Comparison of ENCODE assay signal across 2 cellular contexts in the genomic region with DNA sequence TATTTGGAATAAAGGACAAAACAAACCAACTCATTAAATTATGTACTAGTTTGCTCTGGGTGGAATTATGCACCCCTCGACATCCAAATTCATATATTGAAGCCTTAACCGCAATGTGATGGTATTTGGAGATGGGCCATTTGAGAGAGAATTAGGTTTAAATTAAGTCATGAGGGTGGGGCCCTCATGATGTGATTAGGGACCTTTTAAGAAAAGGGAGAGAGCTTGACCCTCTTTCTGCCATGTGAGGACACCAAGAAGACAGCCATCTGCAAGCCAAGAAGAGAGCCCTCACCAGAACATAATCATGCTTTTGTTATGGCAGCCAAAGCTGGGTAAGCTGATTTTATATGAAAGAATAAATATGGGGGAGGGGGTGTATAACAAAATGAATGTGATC.
TF ChIP-seq lines count a peak whose summit lies in the region.

No MANE protein-coding gene starts in this region.

TF ChIP-seq in SK-N-SH, 30 proteins besides CTCF, POLR2A, EP300 and RAD21 (continued from another document):
- TF ChIP-seq, protein P1, sequence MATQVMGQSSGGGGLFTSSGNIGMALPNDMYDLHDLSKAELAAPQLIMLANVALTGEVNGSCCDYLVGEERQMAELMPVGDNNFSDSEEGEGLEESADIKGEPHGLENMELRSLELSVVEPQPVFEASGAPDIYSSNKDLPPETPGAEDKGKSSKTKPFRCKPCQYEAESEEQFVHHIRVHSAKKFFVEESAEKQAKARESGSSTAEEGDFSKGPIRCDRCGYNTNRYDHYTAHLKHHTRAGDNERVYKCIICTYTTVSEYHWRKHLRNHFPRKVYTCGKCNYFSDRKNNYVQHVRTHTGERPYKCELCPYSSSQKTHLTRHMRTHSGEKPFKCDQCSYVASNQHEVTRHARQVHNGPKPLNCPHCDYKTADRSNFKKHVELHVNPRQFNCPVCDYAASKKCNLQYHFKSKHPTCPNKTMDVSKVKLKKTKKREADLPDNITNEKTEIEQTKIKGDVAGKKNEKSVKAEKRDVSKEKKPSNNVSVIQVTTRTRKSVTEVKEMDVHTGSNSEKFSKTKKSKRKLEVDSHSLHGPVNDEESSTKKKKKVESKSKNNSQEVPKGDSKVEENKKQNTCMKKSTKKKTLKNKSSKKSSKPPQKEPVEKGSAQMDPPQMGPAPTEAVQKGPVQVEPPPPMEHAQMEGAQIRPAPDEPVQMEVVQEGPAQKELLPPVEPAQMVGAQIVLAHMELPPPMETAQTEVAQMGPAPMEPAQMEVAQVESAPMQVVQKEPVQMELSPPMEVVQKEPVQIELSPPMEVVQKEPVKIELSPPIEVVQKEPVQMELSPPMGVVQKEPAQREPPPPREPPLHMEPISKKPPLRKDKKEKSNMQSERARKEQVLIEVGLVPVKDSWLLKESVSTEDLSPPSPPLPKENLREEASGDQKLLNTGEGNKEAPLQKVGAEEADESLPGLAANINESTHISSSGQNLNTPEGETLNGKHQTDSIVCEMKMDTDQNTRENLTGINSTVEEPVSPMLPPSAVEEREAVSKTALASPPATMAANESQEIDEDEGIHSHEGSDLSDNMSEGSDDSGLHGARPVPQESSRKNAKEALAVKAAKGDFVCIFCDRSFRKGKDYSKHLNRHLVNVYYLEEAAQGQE (IDR thresholded peaks at IDR 0.05; ENCODE audit: low read depth, low read length): no peak

TF ChIP-seq in SK-N-SH treated with all-trans-retinoic acid at 6 μM for 48 hours, 23 proteins besides CTCF, POLR2A, EP300 and RAD21 (continued from another document):
- TF ChIP-seq, protein P2, sequence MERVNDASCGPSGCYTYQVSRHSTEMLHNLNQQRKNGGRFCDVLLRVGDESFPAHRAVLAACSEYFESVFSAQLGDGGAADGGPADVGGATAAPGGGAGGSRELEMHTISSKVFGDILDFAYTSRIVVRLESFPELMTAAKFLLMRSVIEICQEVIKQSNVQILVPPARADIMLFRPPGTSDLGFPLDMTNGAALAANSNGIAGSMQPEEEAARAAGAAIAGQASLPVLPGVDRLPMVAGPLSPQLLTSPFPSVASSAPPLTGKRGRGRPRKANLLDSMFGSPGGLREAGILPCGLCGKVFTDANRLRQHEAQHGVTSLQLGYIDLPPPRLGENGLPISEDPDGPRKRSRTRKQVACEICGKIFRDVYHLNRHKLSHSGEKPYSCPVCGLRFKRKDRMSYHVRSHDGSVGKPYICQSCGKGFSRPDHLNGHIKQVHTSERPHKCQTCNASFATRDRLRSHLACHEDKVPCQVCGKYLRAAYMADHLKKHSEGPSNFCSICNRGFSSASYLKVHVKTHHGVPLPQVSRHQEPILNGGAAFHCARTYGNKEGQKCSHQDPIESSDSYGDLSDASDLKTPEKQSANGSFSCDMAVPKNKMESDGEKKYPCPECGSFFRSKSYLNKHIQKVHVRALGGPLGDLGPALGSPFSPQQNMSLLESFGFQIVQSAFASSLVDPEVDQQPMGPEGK (CRISPR knock-in tag; IDR thresholded peaks at IDR 0.05; ENCODE audit: borderline replicate concordance): no peak
- TF ChIP-seq GLIS3 (CRISPR knock-in tag; IDR thresholded peaks at IDR 0.05): no peak
- no peak for TF ChIP-seq ZNF565 (CRISPR knock-in tag; conservative IDR thresholded peaks at IDR 0.05; ENCODE audit: low read depth)
- TF ChIP-seq ZFP30 (CRISPR knock-in tag; IDR thresholded peaks at IDR 0.05): no peak
- no peak for TF ChIP-seq TCF4 (CRISPR knock-in tag; IDR thresholded peaks at IDR 0.05; ENCODE audit: borderline replicate concordance)
- no peak for TF ChIP-seq ZC3H10 (CRISPR knock-in tag; IDR thresholded peaks at IDR 0.05)
- no peak for TF ChIP-seq CSDC2 (CRISPR knock-in tag; IDR thresholded peaks at IDR 0.05)
- TF ChIP-seq, protein P3, sequence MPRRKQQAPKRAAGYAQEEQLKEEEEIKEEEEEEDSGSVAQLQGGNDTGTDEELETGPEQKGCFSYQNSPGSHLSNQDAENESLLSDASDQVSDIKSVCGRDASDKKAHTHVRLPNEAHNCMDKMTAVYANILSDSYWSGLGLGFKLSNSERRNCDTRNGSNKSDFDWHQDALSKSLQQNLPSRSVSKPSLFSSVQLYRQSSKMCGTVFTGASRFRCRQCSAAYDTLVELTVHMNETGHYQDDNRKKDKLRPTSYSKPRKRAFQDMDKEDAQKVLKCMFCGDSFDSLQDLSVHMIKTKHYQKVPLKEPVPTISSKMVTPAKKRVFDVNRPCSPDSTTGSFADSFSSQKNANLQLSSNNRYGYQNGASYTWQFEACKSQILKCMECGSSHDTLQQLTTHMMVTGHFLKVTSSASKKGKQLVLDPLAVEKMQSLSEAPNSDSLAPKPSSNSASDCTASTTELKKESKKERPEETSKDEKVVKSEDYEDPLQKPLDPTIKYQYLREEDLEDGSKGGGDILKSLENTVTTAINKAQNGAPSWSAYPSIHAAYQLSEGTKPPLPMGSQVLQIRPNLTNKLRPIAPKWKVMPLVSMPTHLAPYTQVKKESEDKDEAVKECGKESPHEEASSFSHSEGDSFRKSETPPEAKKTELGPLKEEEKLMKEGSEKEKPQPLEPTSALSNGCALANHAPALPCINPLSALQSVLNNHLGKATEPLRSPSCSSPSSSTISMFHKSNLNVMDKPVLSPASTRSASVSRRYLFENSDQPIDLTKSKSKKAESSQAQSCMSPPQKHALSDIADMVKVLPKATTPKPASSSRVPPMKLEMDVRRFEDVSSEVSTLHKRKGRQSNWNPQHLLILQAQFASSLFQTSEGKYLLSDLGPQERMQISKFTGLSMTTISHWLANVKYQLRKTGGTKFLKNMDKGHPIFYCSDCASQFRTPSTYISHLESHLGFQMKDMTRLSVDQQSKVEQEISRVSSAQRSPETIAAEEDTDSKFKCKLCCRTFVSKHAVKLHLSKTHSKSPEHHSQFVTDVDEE (CRISPR knock-in tag; IDR thresholded peaks at IDR 0.05): no peak
- TF ChIP-seq ESRRG (CRISPR knock-in tag; IDR thresholded peaks at IDR 0.05): no peak
- TF ChIP-seq BACH2 (CRISPR knock-in tag; IDR thresholded peaks at IDR 0.05; ENCODE audit: borderline replicate concordance): no peak
- no peak for TF ChIP-seq ARNTL (CRISPR knock-in tag; IDR thresholded peaks at IDR 0.05; ENCODE audit: borderline replicate concordance, low read depth)
- TF ChIP-seq, protein P4, sequence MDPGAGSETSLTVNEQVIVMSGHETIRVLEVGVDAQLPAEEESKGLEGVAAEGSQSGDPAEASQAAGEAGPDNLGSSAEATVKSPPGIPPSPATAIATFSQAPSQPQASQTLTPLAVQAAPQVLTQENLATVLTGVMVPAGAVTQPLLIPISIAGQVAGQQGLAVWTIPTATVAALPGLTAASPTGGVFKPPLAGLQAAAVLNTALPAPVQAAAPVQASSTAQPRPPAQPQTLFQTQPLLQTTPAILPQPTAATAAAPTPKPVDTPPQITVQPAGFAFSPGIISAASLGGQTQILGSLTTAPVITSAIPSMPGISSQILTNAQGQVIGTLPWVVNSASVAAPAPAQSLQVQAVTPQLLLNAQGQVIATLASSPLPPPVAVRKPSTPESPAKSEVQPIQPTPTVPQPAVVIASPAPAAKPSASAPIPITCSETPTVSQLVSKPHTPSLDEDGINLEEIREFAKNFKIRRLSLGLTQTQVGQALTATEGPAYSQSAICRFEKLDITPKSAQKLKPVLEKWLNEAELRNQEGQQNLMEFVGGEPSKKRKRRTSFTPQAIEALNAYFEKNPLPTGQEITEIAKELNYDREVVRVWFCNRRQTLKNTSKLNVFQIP (CRISPR knock-in tag; IDR thresholded peaks at IDR 0.05; ENCODE audit: borderline replicate concordance, low read depth): no peak
- TF ChIP-seq RARB (CRISPR knock-in tag; IDR thresholded peaks at IDR 0.05): no peak
- TF ChIP-seq, protein P5, sequence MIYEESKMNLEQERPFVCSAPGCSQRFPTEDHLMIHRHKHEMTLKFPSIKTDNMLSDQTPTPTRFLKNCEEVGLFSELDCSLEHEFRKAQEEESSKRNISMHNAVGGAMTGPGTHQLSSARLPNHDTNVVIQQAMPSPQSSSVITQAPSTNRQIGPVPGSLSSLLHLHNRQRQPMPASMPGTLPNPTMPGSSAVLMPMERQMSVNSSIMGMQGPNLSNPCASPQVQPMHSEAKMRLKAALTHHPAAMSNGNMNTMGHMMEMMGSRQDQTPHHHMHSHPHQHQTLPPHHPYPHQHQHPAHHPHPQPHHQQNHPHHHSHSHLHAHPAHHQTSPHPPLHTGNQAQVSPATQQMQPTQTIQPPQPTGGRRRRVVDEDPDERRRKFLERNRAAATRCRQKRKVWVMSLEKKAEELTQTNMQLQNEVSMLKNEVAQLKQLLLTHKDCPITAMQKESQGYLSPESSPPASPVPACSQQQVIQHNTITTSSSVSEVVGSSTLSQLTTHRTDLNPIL (CRISPR knock-in tag; IDR thresholded peaks at IDR 0.05; ENCODE audit: low read depth): no peak
TF ChIP-seq in SK-N-SH treated with all-trans-retinoic acid at 6 μM for 48 hours: peak in this region for 0.
